In the genomic region with DNA sequence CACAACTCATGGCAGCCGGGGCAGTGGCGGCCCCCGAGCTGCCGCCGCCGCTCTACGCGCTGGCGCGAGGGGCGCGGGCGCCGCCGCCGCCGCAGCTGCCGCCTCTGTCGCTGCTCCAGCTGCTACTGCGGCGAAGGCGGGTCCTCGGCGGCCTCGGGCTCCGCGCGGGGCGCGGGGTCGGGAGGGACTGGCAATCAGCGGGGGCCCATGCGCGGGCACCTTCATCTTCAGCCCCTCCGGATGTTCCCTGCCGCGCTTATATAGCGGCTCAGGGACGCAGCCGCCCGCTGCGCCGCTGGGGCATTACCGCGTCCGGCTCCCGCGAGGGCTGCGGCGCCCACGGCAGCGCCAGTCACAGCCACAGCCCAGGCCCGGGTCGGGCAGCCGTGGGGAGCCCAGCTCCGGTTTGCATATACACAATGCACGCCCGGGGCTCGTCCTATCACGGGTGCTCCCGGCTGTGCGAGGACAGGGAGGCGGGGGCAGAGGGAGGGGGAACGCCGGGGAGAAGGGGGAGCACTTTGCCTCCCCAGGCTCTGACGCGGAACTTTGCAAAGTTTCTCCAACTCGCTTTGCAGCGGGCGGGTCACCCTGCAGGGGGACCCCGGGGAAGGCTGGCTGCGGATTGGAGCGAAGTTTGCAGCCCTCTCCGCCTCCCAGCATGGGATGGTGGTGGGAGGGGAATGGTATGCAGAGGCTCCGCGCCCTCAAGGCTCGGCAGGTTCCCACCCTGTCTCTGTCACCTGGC, we compare ENCODE assay signal across 1 cellular context.
TF ChIP-seq lines count a peak whose summit lies in the region.

A gene with protein sequence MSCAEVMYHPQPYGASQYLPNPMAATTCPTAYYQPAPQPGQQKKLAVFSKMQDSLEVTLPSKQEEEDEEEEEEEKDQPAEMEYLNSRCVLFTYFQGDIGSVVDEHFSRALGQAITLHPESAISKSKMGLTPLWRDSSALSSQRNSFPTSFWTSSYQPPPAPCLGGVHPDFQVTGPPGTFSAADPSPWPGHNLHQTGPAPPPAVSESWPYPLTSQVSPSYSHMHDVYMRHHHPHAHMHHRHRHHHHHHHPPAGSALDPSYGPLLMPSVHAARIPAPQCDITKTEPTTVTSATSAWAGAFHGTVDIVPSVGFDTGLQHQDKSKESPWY (minus strand): TSS at position 416 of the 748 bp plus-strand sequence. CDS start 406 bp downstream, at position 10.

TF ChIP-seq in GM12878, 131 proteins besides CTCF, POLR2A, EP300 and RAD21:
- TF ChIP-seq, protein P1, sequence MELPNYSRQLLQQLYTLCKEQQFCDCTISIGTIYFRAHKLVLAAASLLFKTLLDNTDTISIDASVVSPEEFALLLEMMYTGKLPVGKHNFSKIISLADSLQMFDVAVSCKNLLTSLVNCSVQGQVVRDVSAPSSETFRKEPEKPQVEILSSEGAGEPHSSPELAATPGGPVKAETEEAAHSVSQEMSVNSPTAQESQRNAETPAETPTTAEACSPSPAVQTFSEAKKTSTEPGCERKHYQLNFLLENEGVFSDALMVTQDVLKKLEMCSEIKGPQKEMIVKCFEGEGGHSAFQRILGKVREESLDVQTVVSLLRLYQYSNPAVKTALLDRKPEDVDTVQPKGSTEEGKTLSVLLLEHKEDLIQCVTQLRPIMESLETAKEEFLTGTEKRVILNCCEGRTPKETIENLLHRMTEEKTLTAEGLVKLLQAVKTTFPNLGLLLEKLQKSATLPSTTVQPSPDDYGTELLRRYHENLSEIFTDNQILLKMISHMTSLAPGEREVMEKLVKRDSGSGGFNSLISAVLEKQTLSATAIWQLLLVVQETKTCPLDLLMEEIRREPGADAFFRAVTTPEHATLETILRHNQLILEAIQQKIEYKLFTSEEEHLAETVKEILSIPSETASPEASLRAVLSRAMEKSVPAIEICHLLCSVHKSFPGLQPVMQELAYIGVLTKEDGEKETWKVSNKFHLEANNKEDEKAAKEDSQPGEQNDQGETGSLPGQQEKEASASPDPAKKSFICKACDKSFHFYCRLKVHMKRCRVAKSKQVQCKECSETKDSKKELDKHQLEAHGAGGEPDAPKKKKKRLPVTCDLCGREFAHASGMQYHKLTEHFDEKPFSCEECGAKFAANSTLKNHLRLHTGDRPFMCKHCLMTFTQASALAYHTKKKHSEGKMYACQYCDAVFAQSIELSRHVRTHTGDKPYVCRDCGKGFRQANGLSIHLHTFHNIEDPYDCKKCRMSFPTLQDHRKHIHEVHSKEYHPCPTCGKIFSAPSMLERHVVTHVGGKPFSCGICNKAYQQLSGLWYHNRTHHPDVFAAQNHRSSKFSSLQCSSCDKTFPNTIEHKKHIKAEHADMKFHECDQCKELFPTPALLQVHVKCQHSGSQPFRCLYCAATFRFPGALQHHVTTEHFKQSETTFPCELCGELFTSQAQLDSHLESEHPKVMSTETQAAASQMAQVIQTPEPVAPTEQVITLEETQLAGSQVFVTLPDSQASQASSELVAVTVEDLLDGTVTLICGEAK (IDR thresholded peaks at IDR 0.05; ENCODE audit: borderline replicate concordance) = no peak
- TF ChIP-seq YY1 (IDR thresholded peaks at IDR 0.05; ENCODE audit: low read depth, low read length) (no peak), NR2C1 (IDR thresholded peaks at IDR 0.05) (no peak), BRCA1 (IDR thresholded peaks at IDR 0.05; ENCODE audit: low read depth, low read length) (no peak), BCL11A (IDR thresholded peaks at IDR 0.05; ENCODE audit: low read depth, low read length) (no peak), SUPT20H (IDR thresholded peaks at IDR 0.05; ENCODE audit: borderline replicate concordance, control insufficient read depth, low read depth, low read length) (no peak)
- TF ChIP-seq, protein P2, sequence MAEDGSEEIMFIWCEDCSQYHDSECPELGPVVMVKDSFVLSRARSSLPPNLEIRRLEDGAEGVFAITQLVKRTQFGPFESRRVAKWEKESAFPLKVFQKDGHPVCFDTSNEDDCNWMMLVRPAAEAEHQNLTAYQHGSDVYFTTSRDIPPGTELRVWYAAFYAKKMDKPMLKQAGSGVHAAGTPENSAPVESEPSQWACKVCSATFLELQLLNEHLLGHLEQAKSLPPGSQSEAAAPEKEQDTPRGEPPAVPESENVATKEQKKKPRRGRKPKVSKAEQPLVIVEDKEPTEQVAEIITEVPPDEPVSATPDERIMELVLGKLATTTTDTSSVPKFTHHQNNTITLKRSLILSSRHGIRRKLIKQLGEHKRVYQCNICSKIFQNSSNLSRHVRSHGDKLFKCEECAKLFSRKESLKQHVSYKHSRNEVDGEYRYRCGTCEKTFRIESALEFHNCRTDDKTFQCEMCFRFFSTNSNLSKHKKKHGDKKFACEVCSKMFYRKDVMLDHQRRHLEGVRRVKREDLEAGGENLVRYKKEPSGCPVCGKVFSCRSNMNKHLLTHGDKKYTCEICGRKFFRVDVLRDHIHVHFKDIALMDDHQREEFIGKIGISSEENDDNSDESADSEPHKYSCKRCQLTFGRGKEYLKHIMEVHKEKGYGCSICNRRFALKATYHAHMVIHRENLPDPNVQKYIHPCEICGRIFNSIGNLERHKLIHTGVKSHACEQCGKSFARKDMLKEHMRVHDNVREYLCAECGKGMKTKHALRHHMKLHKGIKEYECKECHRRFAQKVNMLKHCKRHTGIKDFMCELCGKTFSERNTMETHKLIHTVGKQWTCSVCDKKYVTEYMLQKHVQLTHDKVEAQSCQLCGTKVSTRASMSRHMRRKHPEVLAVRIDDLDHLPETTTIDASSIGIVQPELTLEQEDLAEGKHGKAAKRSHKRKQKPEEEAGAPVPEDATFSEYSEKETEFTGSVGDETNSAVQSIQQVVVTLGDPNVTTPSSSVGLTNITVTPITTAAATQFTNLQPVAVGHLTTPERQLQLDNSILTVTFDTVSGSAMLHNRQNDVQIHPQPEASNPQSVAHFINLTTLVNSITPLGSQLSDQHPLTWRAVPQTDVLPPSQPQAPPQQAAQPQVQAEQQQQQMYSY (CRISPR knock-in tag; IDR thresholded peaks at IDR 0.05) = no peak
